2 cellular contexts compared by ENCODE assay signal in the genomic region with DNA sequence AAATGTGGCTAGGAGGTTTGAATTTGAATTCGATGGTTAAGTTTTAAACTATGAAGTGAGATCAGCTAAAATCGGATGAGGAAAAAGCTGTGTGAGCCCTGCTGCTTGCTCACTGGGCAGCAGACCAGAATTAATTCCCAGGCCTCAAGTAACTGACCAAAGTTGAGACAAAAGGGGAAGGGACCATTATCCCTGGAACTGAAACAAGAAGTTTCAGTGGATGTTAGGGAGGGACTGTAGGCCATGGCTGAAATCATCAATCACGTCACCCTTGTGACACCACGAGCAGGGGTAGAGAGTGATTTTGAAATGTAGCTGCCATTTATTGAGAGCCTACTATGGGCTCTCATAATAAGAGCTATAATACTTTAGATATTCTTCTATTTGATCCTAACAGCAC.
A peak's percentile ranks its signal among the peaks of the same experiment; 100 is the strongest.
TF ChIP-seq lines count a peak whose summit lies in the region.

No MANE protein-coding gene starts in this region.

TF ChIP-seq in K562, 482 proteins besides CTCF, POLR2A, EP300 and RAD21 (continues in another document):
- no peak for TF ChIP-seq LEF1 (IDR thresholded peaks at IDR 0.05)
- no peak for TF ChIP-seq SRSF9 (IDR thresholded peaks at IDR 0.05; ENCODE audit: borderline replicate concordance, low read depth, low read length)
- TF ChIP-seq PHB (CRISPR knock-in tag; IDR thresholded peaks at IDR 0.05): no peak
- TF ChIP-seq ZNF431 (CRISPR knock-in tag; IDR thresholded peaks at IDR 0.05): no peak
- no peak for TF ChIP-seq ZNF324 (CRISPR knock-in tag; IDR thresholded peaks at IDR 0.05)
- no peak for TF ChIP-seq FIP1L1 (IDR thresholded peaks at IDR 0.05; ENCODE audit: low read depth, low read length, poor library complexity, severe bottlenecking)
- TF ChIP-seq, protein P1, sequence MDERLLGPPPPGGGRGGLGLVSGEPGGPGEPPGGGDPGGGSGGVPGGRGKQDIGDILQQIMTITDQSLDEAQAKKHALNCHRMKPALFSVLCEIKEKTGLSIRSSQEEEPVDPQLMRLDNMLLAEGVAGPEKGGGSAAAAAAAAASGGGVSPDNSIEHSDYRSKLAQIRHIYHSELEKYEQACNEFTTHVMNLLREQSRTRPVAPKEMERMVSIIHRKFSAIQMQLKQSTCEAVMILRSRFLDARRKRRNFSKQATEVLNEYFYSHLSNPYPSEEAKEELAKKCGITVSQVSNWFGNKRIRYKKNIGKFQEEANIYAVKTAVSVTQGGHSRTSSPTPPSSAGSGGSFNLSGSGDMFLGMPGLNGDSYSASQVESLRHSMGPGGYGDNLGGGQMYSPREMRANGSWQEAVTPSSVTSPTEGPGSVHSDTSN (CRISPR knock-in tag; IDR thresholded peaks at IDR 0.05; ENCODE audit: low read depth): no peak
- TF ChIP-seq, protein P1 (tag; conservative IDR thresholded peaks at IDR 0.05; ENCODE audit: low read depth): peak; percentile 69
- TF ChIP-seq, protein P2, sequence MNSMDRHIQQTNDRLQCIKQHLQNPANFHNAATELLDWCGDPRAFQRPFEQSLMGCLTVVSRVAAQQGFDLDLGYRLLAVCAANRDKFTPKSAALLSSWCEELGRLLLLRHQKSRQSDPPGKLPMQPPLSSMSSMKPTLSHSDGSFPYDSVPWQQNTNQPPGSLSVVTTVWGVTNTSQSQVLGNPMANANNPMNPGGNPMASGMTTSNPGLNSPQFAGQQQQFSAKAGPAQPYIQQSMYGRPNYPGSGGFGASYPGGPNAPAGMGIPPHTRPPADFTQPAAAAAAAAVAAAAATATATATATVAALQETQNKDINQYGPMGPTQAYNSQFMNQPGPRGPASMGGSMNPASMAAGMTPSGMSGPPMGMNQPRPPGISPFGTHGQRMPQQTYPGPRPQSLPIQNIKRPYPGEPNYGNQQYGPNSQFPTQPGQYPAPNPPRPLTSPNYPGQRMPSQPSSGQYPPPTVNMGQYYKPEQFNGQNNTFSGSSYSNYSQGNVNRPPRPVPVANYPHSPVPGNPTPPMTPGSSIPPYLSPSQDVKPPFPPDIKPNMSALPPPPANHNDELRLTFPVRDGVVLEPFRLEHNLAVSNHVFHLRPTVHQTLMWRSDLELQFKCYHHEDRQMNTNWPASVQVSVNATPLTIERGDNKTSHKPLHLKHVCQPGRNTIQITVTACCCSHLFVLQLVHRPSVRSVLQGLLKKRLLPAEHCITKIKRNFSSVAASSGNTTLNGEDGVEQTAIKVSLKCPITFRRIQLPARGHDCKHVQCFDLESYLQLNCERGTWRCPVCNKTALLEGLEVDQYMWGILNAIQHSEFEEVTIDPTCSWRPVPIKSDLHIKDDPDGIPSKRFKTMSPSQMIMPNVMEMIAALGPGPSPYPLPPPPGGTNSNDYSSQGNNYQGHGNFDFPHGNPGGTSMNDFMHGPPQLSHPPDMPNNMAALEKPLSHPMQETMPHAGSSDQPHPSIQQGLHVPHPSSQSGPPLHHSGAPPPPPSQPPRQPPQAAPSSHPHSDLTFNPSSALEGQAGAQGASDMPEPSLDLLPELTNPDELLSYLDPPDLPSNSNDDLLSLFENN (IDR thresholded peaks at IDR 0.05; ENCODE audit: low read depth in 2 of 2, low read length in 2 of 2): no peak
- TF ChIP-seq, protein P3, sequence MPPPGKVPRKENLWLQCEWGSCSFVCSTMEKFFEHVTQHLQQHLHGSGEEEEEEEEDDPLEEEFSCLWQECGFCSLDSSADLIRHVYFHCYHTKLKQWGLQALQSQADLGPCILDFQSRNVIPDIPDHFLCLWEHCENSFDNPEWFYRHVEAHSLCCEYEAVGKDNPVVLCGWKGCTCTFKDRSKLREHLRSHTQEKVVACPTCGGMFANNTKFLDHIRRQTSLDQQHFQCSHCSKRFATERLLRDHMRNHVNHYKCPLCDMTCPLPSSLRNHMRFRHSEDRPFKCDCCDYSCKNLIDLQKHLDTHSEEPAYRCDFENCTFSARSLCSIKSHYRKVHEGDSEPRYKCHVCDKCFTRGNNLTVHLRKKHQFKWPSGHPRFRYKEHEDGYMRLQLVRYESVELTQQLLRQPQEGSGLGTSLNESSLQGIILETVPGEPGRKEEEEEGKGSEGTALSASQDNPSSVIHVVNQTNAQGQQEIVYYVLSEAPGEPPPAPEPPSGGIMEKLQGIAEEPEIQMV (tag; conservative IDR thresholded peaks at IDR 0.05; ENCODE audit: low read depth): no peak
- peak; percentile 81 for TF ChIP-seq MEIS2 (IDR thresholded peaks at IDR 0.05; ENCODE audit: partially characterized antibody)
- TF ChIP-seq SMAD3 (CRISPR knock-in tag; conservative IDR thresholded peaks at IDR 0.05): no peak
- TF ChIP-seq ESRRB (CRISPR knock-in tag; IDR thresholded peaks at IDR 0.05; ENCODE audit: borderline replicate concordance): no peak
- TF ChIP-seq ELF4 (CRISPR knock-in tag; IDR thresholded peaks at IDR 0.05): no peak
- TF ChIP-seq ZFX (CRISPR knock-in tag; IDR thresholded peaks at IDR 0.05): no peak
- TF ChIP-seq CBX1 (IDR thresholded peaks at IDR 0.05; ENCODE audit: low read depth): no peak
- no peak for TF ChIP-seq CCNT2 (IDR thresholded peaks at IDR 0.05; ENCODE audit: borderline replicate concordance, extremely low read depth, insufficient read length, low read depth, low read length)
- no peak for TF ChIP-seq CSDE1 (IDR thresholded peaks at IDR 0.05)
- TF ChIP-seq, protein P4, sequence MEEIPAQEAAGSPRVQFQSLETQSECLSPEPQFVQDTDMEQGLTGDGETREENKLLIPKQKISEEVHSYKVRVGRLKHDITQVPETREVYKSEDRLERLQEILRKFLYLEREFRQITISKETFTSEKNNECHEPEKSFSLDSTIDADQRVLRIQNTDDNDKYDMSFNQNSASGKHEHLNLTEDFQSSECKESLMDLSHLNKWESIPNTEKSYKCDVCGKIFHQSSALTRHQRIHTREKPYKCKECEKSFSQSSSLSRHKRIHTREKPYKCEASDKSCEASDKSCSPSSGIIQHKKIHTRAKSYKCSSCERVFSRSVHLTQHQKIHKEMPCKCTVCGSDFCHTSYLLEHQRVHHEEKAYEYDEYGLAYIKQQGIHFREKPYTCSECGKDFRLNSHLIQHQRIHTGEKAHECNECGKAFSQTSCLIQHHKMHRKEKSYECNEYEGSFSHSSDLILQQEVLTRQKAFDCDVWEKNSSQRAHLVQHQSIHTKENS (CRISPR knock-in tag; IDR thresholded peaks at IDR 0.05): no peak
- TF ChIP-seq, protein P5, sequence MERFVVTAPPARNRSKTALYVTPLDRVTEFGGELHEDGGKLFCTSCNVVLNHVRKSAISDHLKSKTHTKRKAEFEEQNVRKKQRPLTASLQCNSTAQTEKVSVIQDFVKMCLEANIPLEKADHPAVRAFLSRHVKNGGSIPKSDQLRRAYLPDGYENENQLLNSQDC (CRISPR knock-in tag; IDR thresholded peaks at IDR 0.05): no peak
- no peak for TF ChIP-seq MTA3 (IDR thresholded peaks at IDR 0.05; ENCODE audit: borderline replicate concordance)
- TF ChIP-seq RFX5 (IDR thresholded peaks at IDR 0.05; ENCODE audit: low read depth, low read length): no peak

TF ChIP-seq in HEK293T, 16 proteins besides CTCF, POLR2A, EP300 and RAD21:
- TF ChIP-seq NFRKB (IDR thresholded peaks at IDR 0.05) (no peak), TARDBP (IDR thresholded peaks at IDR 0.05) (no peak), FOXA1 (IDR thresholded peaks at IDR 0.05) (no peak), BHLHE40 (IDR thresholded peaks at IDR 0.05; ENCODE audit: borderline replicate concordance) (no peak), SP1 (IDR thresholded peaks at IDR 0.05) (no peak), L3MBTL2 (conservative IDR thresholded peaks at IDR 0.05) (no peak), LEF1 (IDR thresholded peaks at IDR 0.05; ENCODE audit: borderline replicate concordance) (no peak), HDGF (IDR thresholded peaks at IDR 0.05; ENCODE audit: borderline replicate concordance) (no peak)
